17 cellular contexts compared by ENCODE assay signal in the genomic region with DNA sequence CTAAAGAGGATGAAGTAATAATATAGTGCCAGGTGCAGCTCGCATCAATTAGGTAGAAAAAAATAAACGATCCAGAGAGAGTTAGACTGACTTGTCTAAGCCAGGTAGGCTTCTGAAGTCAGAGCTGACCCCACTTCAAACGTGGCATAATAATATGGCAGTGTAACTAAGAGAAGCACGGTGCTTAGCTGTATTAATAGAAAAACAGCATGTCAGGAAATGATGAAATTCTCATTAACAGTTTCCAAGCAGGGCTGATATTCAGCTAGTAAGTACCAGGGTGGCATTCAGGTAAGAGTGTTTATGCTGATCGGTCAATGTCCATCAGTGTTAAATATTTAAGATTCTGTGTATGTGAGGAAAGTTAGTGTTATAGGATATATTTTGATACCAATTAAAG.
DNase-seq lines count a peak whose midpoint lies in the region; ATAC-seq and TF ChIP-seq lines count a peak whose summit lies in the region.
"Had no signal": no experiment of that assay in that cellular context is flagged by ENCODE, and none has a peak within 500 bp of the region (broad histone marks: within the 10 kb centered on the region; RNA-seq: fewer than 3 reads in every experiment).

No MANE protein-coding gene starts in this region.

- H3K4me1 Mint-ChIP-seq in activated CD8-positive, alpha-beta T cell treated with anti-CD3 and anti-CD28 coated beads for 36 hours (ENCODE audit: low read depth), result peaks cover 30% of the 10 kb centered on the region
- H3K4me1 Mint-ChIP-seq in activated CD8-positive, alpha-beta T cell treated with anti-CD3 and anti-CD28 coated beads, Interleukin-2, amount 10 ng/mL, durations not matched to agents 7 days and 5 days (ENCODE audit: low read depth), result peaks cover 16% of the 10 kb centered on the region
- peaks cover 14% of the 10 kb centered on the region for H3K4me1 Mint-ChIP-seq in GM23338
- peaks cover 10% of the 10 kb centered on the region for H3K4me1 Mint-ChIP-seq in activated naive CD8-positive, alpha-beta T cell treated with anti-CD3 and anti-CD28 coated beads, Interleukin-2, amount 10 ng/mL, durations not matched to agents 7 days and 5 days

- H3K4me2 ChIP-seq in GM23338, result no peak overlapping the region

- H3K9me2 ChIP-seq in GM23338 (ENCODE audit: insufficient read depth), result peaks cover 20% of the 10 kb centered on the region

- peaks cover 2% of the 10 kb centered on the region for H3K36me3 Mint-ChIP-seq in activated CD8-positive, alpha-beta T cell treated with anti-CD3 and anti-CD28 coated beads for 36 hours (ENCODE audit: low read depth)
- H3K36me3 Mint-ChIP-seq in activated CD8-positive, alpha-beta T cell treated with anti-CD3 and anti-CD28 coated beads, Interleukin-2, amount 10 ng/mL, durations not matched to agents 7 days and 5 days (ENCODE audit: low read depth), result peaks cover 12% of the 10 kb centered on the region
- 0 out of 3 replicates have a peak, but pooled peaks cover 5% of the 10 kb centered on the region for H3K36me3 Mint-ChIP-seq in GM23338 (ENCODE audit: low read depth)
- peaks cover 31% of the 10 kb centered on the region for H3K36me3 Mint-ChIP-seq in activated naive CD8-positive, alpha-beta T cell treated with anti-CD3 and anti-CD28 coated beads, Interleukin-2, amount 10 ng/mL, durations not matched to agents 7 days and 5 days
- H3K36me3 Mint-ChIP-seq: T-cell had no signal

- no peak for ATAC-seq in activated CD8-positive, alpha-beta T cell treated with anti-CD3 and anti-CD28 coated beads for 36 hours
- ATAC-seq in activated CD8-positive, alpha-beta T cell treated with anti-CD3 and anti-CD28 coated beads, Interleukin-2, amount 10 ng/mL, durations not matched to agents 7 days and 5 days, result no peak
- no peak for ATAC-seq in GM23338
- ATAC-seq in activated naive CD8-positive, alpha-beta T cell treated with anti-CD3 and anti-CD28 coated beads, Interleukin-2, amount 10 ng/mL, durations not matched to agents 7 days and 5 days (ENCODE audit: low read depth), result no peak
- ATAC-seq in GM21529 (IDR thresholded peaks at IDR 0.05; ENCODE audit: unreplicated experiment), result no peak
- ATAC-seq: T-cell had no signal

- H3K4me3 ChIP-seq in GM23338 (no peak overlapping the region), ovary (no peak overlapping the region), tibial artery (no peak overlapping the region)

- H3K27me3 ChIP-seq in GM23338 (ENCODE audit: insufficient read depth) (no peaks in the 10 kb centered on the region), ovary (no peaks in the 10 kb centered on the region), tibial artery (no peaks in the 10 kb centered on the region)
- H3K27me3 ChIP-seq: BE2C had no signal

- peak overlapping the region; percentile 70 for H3K27ac Mint-ChIP-seq in activated CD8-positive, alpha-beta T cell treated with anti-CD3 and anti-CD28 coated beads for 36 hours
- H3K27ac Mint-ChIP-seq in activated CD8-positive, alpha-beta T cell treated with anti-CD3 and anti-CD28 coated beads, Interleukin-2, amount 10 ng/mL, durations not matched to agents 7 days and 5 days, result no peak overlapping the region
- H3K27ac Mint-ChIP-seq in GM23338, result peak overlapping the region; percentile 23; the same call in 1 of the 2 replicates
- peak overlapping the region; percentile 37 for H3K27ac Mint-ChIP-seq in activated naive CD8-positive, alpha-beta T cell treated with anti-CD3 and anti-CD28 coated beads, Interleukin-2, amount 10 ng/mL, durations not matched to agents 7 days and 5 days
- H3K27ac Mint-ChIP-seq: CD8-positive, alpha-beta memory T cell; H9; T-cell had no signal

- POLR2A ChIA-PET in activated CD8-positive, alpha-beta T cell treated with anti-CD3 and anti-CD28 coated beads for 36 hours (lab: Charles Lee), result no interaction called here
- POLR2A ChIA-PET in activated CD8-positive, alpha-beta T cell treated with anti-CD3 and anti-CD28 coated beads, Interleukin-2, amount 10 ng/mL, durations not matched to agents 7 days and 5 days (lab: Charles Lee), result no interaction called here
- POLR2A ChIA-PET in activated naive CD8-positive, alpha-beta T cell treated with anti-CD3 and anti-CD28 coated beads, Interleukin-2, amount 10 ng/mL, durations not matched to agents 7 days and 5 days (lab: Charles Lee), result no interaction called here

- H3K4me1 ChIP-seq in GM23338 (ENCODE audit: insufficient read depth) (0 out of 2 replicates have a peak, but pooled peaks cover 7% of the 10 kb centered on the region), ovary (ENCODE audit: insufficient read depth) (no peaks in the 10 kb centered on the region), tibial artery (no peaks in the 10 kb centered on the region)
- H3K4me1 ChIP-seq: BE2C had no signal

- no peak overlapping the region for H3K27ac ChIP-seq in GM23338 (ENCODE audit: low read depth)
- H3K27ac ChIP-seq in ovary, result no peak overlapping the region
- no peak overlapping the region for H3K27ac ChIP-seq in tibial artery

- H3K9me3 ChIP-seq in ovary (no peaks in the 10 kb centered on the region), tibial artery (no peaks in the 10 kb centered on the region)
- H3K9me3 ChIP-seq: BE2C had no signal

- no peak for TF ChIP-seq CTCF in activated CD8-positive, alpha-beta T cell treated with anti-CD3 and anti-CD28 coated beads for 36 hours (IDR thresholded peaks at IDR 0.05)
- TF ChIP-seq CTCF in GM23338 (conservative IDR thresholded peaks at IDR 0.05; ENCODE audit: low read depth in 2 of 2) (no peak), ovary (IDR thresholded peaks at IDR 0.05) (no peak), tibial artery (IDR thresholded peaks at IDR 0.05) (no peak)

- H4K20me1 ChIP-seq in GM23338 (replicated peaks; ENCODE audit: insufficient read depth), result no peaks in the 10 kb centered on the region

- no peak overlapping the region for H3K4me3 Mint-ChIP-seq in activated CD8-positive, alpha-beta T cell treated with anti-CD3 and anti-CD28 coated beads for 36 hours
- no peak overlapping the region for H3K4me3 Mint-ChIP-seq in activated CD8-positive, alpha-beta T cell treated with anti-CD3 and anti-CD28 coated beads, Interleukin-2, amount 10 ng/mL, durations not matched to agents 7 days and 5 days
- no peak overlapping the region for H3K4me3 Mint-ChIP-seq in GM23338
- no peak overlapping the region for H3K4me3 Mint-ChIP-seq in activated naive CD8-positive, alpha-beta T cell treated with anti-CD3 and anti-CD28 coated beads, Interleukin-2, amount 10 ng/mL, durations not matched to agents 7 days and 5 days
- H3K4me3 Mint-ChIP-seq: CD8-positive, alpha-beta memory T cell; H9; T-cell had no signal

- CTCF ChIA-PET in activated CD8-positive, alpha-beta T cell treated with anti-CD3 and anti-CD28 coated beads for 36 hours (lab: Charles Lee), result interaction anchor here (1.1 kb wide), 2 partner anchors 10 to 14 kb away, joined by 3 to 4 read pairs; no protein-coding TSS in a partner anchor
- CTCF ChIA-PET in activated CD8-positive, alpha-beta T cell treated with anti-CD3 and anti-CD28 coated beads, Interleukin-2, amount 10 ng/mL, durations not matched to agents 7 days and 5 days (lab: Charles Lee), result no interaction called here

- DNase-seq in activated CD8-positive, alpha-beta T cell treated with anti-CD3 and anti-CD28 coated beads for 36 hours, result no peak
- no peak for DNase-seq in activated CD8-positive, alpha-beta T cell treated with anti-CD3 and anti-CD28 coated beads, Interleukin-2, amount 10 ng/mL, durations not matched to agents 7 days and 5 days
- no peak for DNase-seq in GM23338 (ENCODE audit: low spot score)
- peak; percentile 72 for DNase-seq in NCI-H1417 treated with DMSO at 0.1 percent for 48 hours (lab: John Stamatoyannopoulos, UW)
- DNase-seq in activated naive CD8-positive, alpha-beta T cell treated with anti-CD3 and anti-CD28 coated beads, Interleukin-2, amount 10 ng/mL, durations not matched to agents 7 days and 5 days, result no peak
- DNase-seq in ovary, result no peak
- no peak for DNase-seq in tibial artery
- DNase-seq: BE2C; CD8-positive, alpha-beta memory T cell; H9; Karpas-422; NCI-H1694; NCI-H2107; NCI-H446; NK-92 treated with Interleukin-12 subunit alpha and Interleukin-12 subunit beta, amount 100 ng/mL, for 24 hours; T-cell had no signal

- peaks cover 8% of the 10 kb centered on the region for H3K9me3 Mint-ChIP-seq in activated CD8-positive, alpha-beta T cell treated with anti-CD3 and anti-CD28 coated beads for 36 hours
- peaks cover 14% of the 10 kb centered on the region for H3K9me3 Mint-ChIP-seq in activated CD8-positive, alpha-beta T cell treated with anti-CD3 and anti-CD28 coated beads, Interleukin-2, amount 10 ng/mL, durations not matched to agents 7 days and 5 days (ENCODE audit: insufficient read depth)
- 0 out of 3 replicates have a peak, but pooled peaks cover 3% of the 10 kb centered on the region for H3K9me3 Mint-ChIP-seq in GM23338
- peaks cover 13% of the 10 kb centered on the region for H3K9me3 Mint-ChIP-seq in activated naive CD8-positive, alpha-beta T cell treated with anti-CD3 and anti-CD28 coated beads, Interleukin-2, amount 10 ng/mL, durations not matched to agents 7 days and 5 days
- H3K9me3 Mint-ChIP-seq: CD8-positive, alpha-beta memory T cell; T-cell had no signal

- WGBS in ovary, 3 donors, result 71 to 77% (median 71%) methylated on average over 5 of the region's 5 CpGs

- no peaks in the 10 kb centered on the region for H3K79me2 ChIP-seq in GM23338 (replicated peaks; ENCODE audit: insufficient read depth)

- 0 out of 2 replicates have a peak overlapping the region, but pooled peaks have one; percentile 30 for H2AFZ ChIP-seq in GM23338

- TF ChIP-seq EP300 in ovary (IDR thresholded peaks at IDR 0.05), result no peak

- no peaks in the 10 kb centered on the region for H3K36me3 ChIP-seq in GM23338 (ENCODE audit: insufficient read depth)
- H3K36me3 ChIP-seq in ovary, result no peaks in the 10 kb centered on the region
- no peaks in the 10 kb centered on the region for H3K36me3 ChIP-seq in tibial artery
- H3K36me3 ChIP-seq: BE2C had no signal

- intact Hi-C loops in activated CD8-positive, alpha-beta T cell treated with anti-CD3 and anti-CD28 coated beads for 36 hours (cut with micrococcal nuclease), result no loop called here
- intact Hi-C loops in ovary (cut with DNase I) (no loop called here), tibial artery (cut with DNase I; ENCODE audit: low total_unique reads) (no loop called here)

- no peaks in the 10 kb centered on the region for H3K27me3 Mint-ChIP-seq in activated CD8-positive, alpha-beta T cell treated with anti-CD3 and anti-CD28 coated beads for 36 hours
- no peaks in the 10 kb centered on the region for H3K27me3 Mint-ChIP-seq in activated CD8-positive, alpha-beta T cell treated with anti-CD3 and anti-CD28 coated beads, Interleukin-2, amount 10 ng/mL, durations not matched to agents 7 days and 5 days (ENCODE audit: low read depth)
- peaks cover 4% of the 10 kb centered on the region for H3K27me3 Mint-ChIP-seq in GM23338 (ENCODE audit: insufficient read depth, low read depth, poor library complexity)
- no peaks in the 10 kb centered on the region for H3K27me3 Mint-ChIP-seq in activated naive CD8-positive, alpha-beta T cell treated with anti-CD3 and anti-CD28 coated beads, Interleukin-2, amount 10 ng/mL, durations not matched to agents 7 days and 5 days
- H3K27me3 Mint-ChIP-seq: T-cell had no signal

- H3F3A ChIP-seq in GM23338 (replicated peaks; ENCODE audit: low read depth), result no peaks in the 10 kb centered on the region

- no peak for TF ChIP-seq POLR2A in ovary (IDR thresholded peaks at IDR 0.05)

TF ChIP-seq in GM23338, 12 proteins besides CTCF, POLR2A, EP300 and RAD21 (continues in another document):
- TF ChIP-seq ZNF114 (CRISPR knock-in tag; IDR thresholded peaks at IDR 0.05), result no peak
- no peak for TF ChIP-seq POLR2AphosphoS5 (IDR thresholded peaks at IDR 0.05; ENCODE audit: low read depth)
